In the genomic region with DNA sequence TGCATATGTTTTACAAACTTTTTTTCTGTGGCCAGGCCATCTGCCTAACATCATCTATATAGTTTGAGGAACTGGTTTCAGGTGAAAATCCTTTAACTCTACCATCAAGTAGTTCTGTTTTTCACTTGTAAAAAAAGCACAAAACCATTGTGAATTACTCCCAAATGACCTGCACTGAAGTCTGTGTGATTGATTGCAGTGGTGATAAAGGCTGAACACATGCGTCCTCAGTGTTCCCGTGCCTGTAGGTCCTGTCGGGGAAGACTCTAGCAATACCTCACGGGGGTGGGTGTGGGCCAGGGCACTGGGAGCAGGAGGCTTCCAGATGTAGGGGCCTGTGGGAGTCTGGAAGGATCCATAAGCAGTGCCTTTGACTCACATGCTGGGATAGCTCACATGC, we compare ENCODE assay signal across 25 cellular contexts. TPM values are rescaled to one million over a fixed set of nuclear protein-coding genes. Genes with fewer than 3 reads are reported as not detected.
DNase-seq lines count a peak whose midpoint lies in the region; ATAC-seq, FAIRE-seq and TF ChIP-seq lines count a peak whose summit lies in the region.
"Had no signal": no experiment of that assay in that cellular context is flagged by ENCODE, and none has a peak within 500 bp of the region (broad histone marks: within the 10 kb centered on the region; RNA-seq: fewer than 3 reads in every experiment).

No MANE protein-coding gene starts in this region.

- RAD21 ChIA-PET in GM12878 (lab: Charles Lee; ENCODE audit: unreplicated experiment): no interaction called here

- no peak overlapping the region for H3K4me3 Mint-ChIP-seq in CD4-positive, CD25-positive, alpha-beta regulatory T cell
- no peak overlapping the region for H3K4me3 Mint-ChIP-seq in naive thymus-derived CD4-positive, alpha-beta T cell
- H3K4me3 Mint-ChIP-seq: brain; CD4-positive, alpha-beta T cell had no signal

- H3K36me3 Mint-ChIP-seq in CD4-positive, CD25-positive, alpha-beta regulatory T cell: peaks cover 37% of the 10 kb centered on the region
- H3K36me3 Mint-ChIP-seq in naive thymus-derived CD4-positive, alpha-beta T cell: peaks cover 11 to 53% (median 14%) of the 10 kb centered on the region in 5 donors

- H4K20me1 ChIP-seq in GM12878 (ENCODE audit: control insufficient read depth, insufficient read depth): no peaks in the 10 kb centered on the region; the same call in 1 of the 2 replicates

- no TSS peak for BruUV-seq in GM12878 (replicated peaks; lab: Mats Ljungman, UMichigan)

- POLR2A ChIA-PET in GM12878 (lab: Charles Lee): no interaction called here
- POLR2A ChIA-PET in naive thymus-derived CD4-positive, alpha-beta T cell (lab: Charles Lee): no interaction called here

- no peak for DNase-seq in CD4-positive, CD25-positive, alpha-beta regulatory T cell
- DNase-seq in GM12878 (ENCODE audit: low read depth, low spot score) (no peak), SW480 (ENCODE audit: low spot score) (no peak), iPS-NIHi11 (ENCODE audit: low spot score) (no peak)
- DNase-seq in naive thymus-derived CD4-positive, alpha-beta T cell: no peak
- DNase-seq: activated CD4-positive, alpha-beta T cell treated with anti-CD3 and anti-CD28 coated beads, Interleukin-2, amount 50 U/mL, for 1 hour; CD4-positive, alpha-beta T cell; GM23248; kidney glomerular epithelial cell; NCI-H1694; NCI-H2171 treated with DMSO at 0.1 percent for 48 hours; NCI-H524; NK-92 treated with Interleukin-12 subunit alpha and Interleukin-12 subunit beta, amount 100 ng/mL, for 24 hours; sigmoid colon; SJCRH30; stomach; T-helper 2 cell; tibial artery had no signal

- peaks cover 4 to 7% (median 5%) of the 10 kb centered on the region in 4 donors for H3K4me1 Mint-ChIP-seq in CD4-positive, CD25-positive, alpha-beta regulatory T cell
- peaks cover 0 to 17% (median 7%) of the 10 kb centered on the region in 7 donors for H3K4me1 Mint-ChIP-seq in naive thymus-derived CD4-positive, alpha-beta T cell
- H3K4me1 Mint-ChIP-seq: brain had no signal

- no peak for ATAC-seq in CD4-positive, CD25-positive, alpha-beta regulatory T cell (ENCODE audit: low read depth in 2 of 2)
- ATAC-seq in GM18498 (IDR thresholded peaks at IDR 0.05; ENCODE audit: unreplicated experiment) (peak; percentile 41), GM12878 (no peak), HG03342 (IDR thresholded peaks at IDR 0.05; ENCODE audit: unreplicated experiment) (no peak)
- ATAC-seq in naive thymus-derived CD4-positive, alpha-beta T cell: no peak
- ATAC-seq: Panc1 had no signal

- intact Hi-C loops in GM12878 (cut with micrococcal nuclease; ENCODE audit: unreplicated experiment): no loop called here
- intact Hi-C loops in naive thymus-derived CD4-positive, alpha-beta T cell (cut with micrococcal nuclease): no loop called here

- TF ChIP-seq POLR2A in GM12878 (IDR thresholded peaks at IDR 0.05; ENCODE audit: low read depth, low read length): no peak

- peak overlapping the region in 2 of 3 donors; percentile 38 to 52 for H3K27ac Mint-ChIP-seq in CD4-positive, CD25-positive, alpha-beta regulatory T cell
- peak overlapping the region in 5 of 9 donors; percentile 6 to 78 (median 48) for H3K27ac Mint-ChIP-seq in naive thymus-derived CD4-positive, alpha-beta T cell
- H3K27ac Mint-ChIP-seq: activated T-helper 2 cell treated with anti-CD3 and anti-CD28 coated beads, Interferon-gamma antibody, Interleukin-2, Interleukin-4, amounts not matched to agents 10 μg/mL and 5 μg/mL and 100 μg/mL, durations not matched to agents 14 hours and 24 hours and 36 hours; brain; CD4-positive, alpha-beta T cell had no signal

- no peak for TF ChIP-seq CTCF in GM12878 (IDR thresholded peaks at IDR 0.05 in 2 of 3, conservative IDR thresholded peaks at IDR 0.05 in 1 of 3; ENCODE audit: control insufficient read depth in 2 of 3, extremely low read depth in 1 of 3, insufficient read depth in 1 of 3, low read depth in 3 of 3, low read length in 3 of 3)

- H3K9me3 ChIP-seq in CD4-positive, CD25-positive, alpha-beta regulatory T cell (ENCODE audit: control insufficient read depth in 2 of 2, low read length in 2 of 2): no peaks in the 10 kb centered on the region
- no peaks in the 10 kb centered on the region for H3K9me3 ChIP-seq in GM12878 (replicated peaks; ENCODE audit: control insufficient read depth, insufficient read depth, low read length)
- no peaks in the 10 kb centered on the region for H3K9me3 ChIP-seq in naive thymus-derived CD4-positive, alpha-beta T cell (ENCODE audit: control insufficient read depth in 2 of 3, low read length in 3 of 3)
- H3K9me3 ChIP-seq: sigmoid colon, SJCRH30, stomach, tibial artery had no signal

- no peak overlapping the region for H3K9ac ChIP-seq in GM12878 (ENCODE audit: control insufficient read depth, insufficient read depth, low read length)
- H3K9ac ChIP-seq: GM23248 had no signal

- H3K4me1 ChIP-seq in CD4-positive, CD25-positive, alpha-beta regulatory T cell (ENCODE audit: control insufficient read depth, insufficient read depth, low read length, poor library complexity, severe bottlenecking): no peaks in the 10 kb centered on the region
- 0 out of 2 replicates have a peak, but pooled peaks cover 5% of the 10 kb centered on the region for H3K4me1 ChIP-seq in GM12878 (ENCODE audit: control insufficient read depth, insufficient read depth, low read length)
- H3K4me1 ChIP-seq in naive thymus-derived CD4-positive, alpha-beta T cell (ENCODE audit: control insufficient read depth in 2 of 2, insufficient read depth in 2 of 2, low read length in 2 of 2): no peaks in the 10 kb centered on the region
- H3K4me1 ChIP-seq: sigmoid colon, SJCRH30, stomach, tibial artery had no signal

- no peak overlapping the region for H3K27ac ChIP-seq in CD4-positive, CD25-positive, alpha-beta regulatory T cell (ENCODE audit: insufficient read depth, low read length, poor library complexity, severe bottlenecking)
- H3K27ac ChIP-seq in GM12878 (ENCODE audit: control insufficient read depth, insufficient read depth): no peak overlapping the region
- H3K27ac ChIP-seq in naive thymus-derived CD4-positive, alpha-beta T cell (ENCODE audit: low read depth, low read length): no peak overlapping the region
- H3K27ac ChIP-seq: GM23248, sigmoid colon, SJCRH30, stomach, tibial artery had no signal

- no peak for TF ChIP-seq RAD21 in GM12878 (IDR thresholded peaks at IDR 0.05; ENCODE audit: insufficient read depth, low read depth, low read length)

- H3K36me3 ChIP-seq in CD4-positive, CD25-positive, alpha-beta regulatory T cell (ENCODE audit: control insufficient read depth, insufficient read depth, low read length): peaks cover 48% of the 10 kb centered on the region
- H3K36me3 ChIP-seq in GM12878 (ENCODE audit: control insufficient read depth in 2 of 2, insufficient read depth in 2 of 2, low read length in 1 of 2): peaks cover 3 to 25% of the 10 kb centered on the region in 2 experiments
- peaks cover 6 to 48% (median 16%) of the 10 kb centered on the region in 3 experiments for H3K36me3 ChIP-seq in naive thymus-derived CD4-positive, alpha-beta T cell (ENCODE audit: control insufficient read depth in 2 of 3, insufficient read depth in 3 of 3, low read length in 3 of 3)

- in situ Hi-C loops in GM12878 (cut with MboI): no loop called here

- CTCF ChIA-PET in GM12878 (lab: Yijun Ruan, JAX): interaction anchor here (1.3 kb wide), 1 partner anchor 327 kb away, joined by 4 read pairs; no protein-coding TSS in a partner anchor
- CTCF ChIA-PET in naive thymus-derived CD4-positive, alpha-beta T cell (lab: Charles Lee): no interaction called here

- no peaks in the 10 kb centered on the region for H3K79me2 ChIP-seq in GM12878 (ENCODE audit: control insufficient read depth, insufficient read depth, low read length)

- no peaks in the 10 kb centered on the region for H3K27me3 Mint-ChIP-seq in CD4-positive, CD25-positive, alpha-beta regulatory T cell
- H3K27me3 Mint-ChIP-seq in naive thymus-derived CD4-positive, alpha-beta T cell: no peaks in the 10 kb centered on the region
- H3K27me3 Mint-ChIP-seq: brain; CD4-positive, alpha-beta T cell had no signal

- H2AFZ ChIP-seq in GM12878 (ENCODE audit: control insufficient read depth, low read depth, low read length): no peak overlapping the region
- H2AFZ ChIP-seq: GM23248 had no signal

- H3K9me3 Mint-ChIP-seq in CD4-positive, CD25-positive, alpha-beta regulatory T cell: peaks cover 0 to 2% (median 0%) of the 10 kb centered on the region in 7 donors
- H3K9me3 Mint-ChIP-seq in naive thymus-derived CD4-positive, alpha-beta T cell: no peaks in the 10 kb centered on the region
- H3K9me3 Mint-ChIP-seq: activated T-helper 2 cell treated with anti-CD3 and anti-CD28 coated beads, Interferon-gamma antibody, Interleukin-2, Interleukin-4, amounts not matched to agents 10 μg/mL and 5 μg/mL and 100 μg/mL, durations not matched to agents 14 hours and 24 hours and 36 hours; brain; CD4-positive, alpha-beta T cell had no signal

- H3K4me2 ChIP-seq in GM12878 (ENCODE audit: control insufficient read depth, insufficient read depth): no peak overlapping the region

- 63% methylated on average over 4 of the region's 4 CpGs for WGBS in GM12878 (ENCODE audit: insufficient coverage, insufficient replicate concordance, low lambda C conversion rate, missing lambda C conversion rate)

- H3K4me3 ChIP-seq in CD4-positive, CD25-positive, alpha-beta regulatory T cell (ENCODE audit: low read depth, low read length): no peak overlapping the region
- H3K4me3 ChIP-seq in GM12878: no peak overlapping the region
- H3K4me3 ChIP-seq in naive thymus-derived CD4-positive, alpha-beta T cell (ENCODE audit: low read length): no peak overlapping the region
- H3K4me3 ChIP-seq: GM23248, K562, lung, sigmoid colon, SJCRH30, stomach, tibial artery had no signal

- SMC1A ChIA-PET in GM12878 (lab: Charles Lee; ENCODE audit: uncharacterized antibody, unreplicated experiment): no interaction called here

- no peak for FAIRE-seq in GM12878 (lab: Jason Lieb, UNC)
- FAIRE-seq: K562 had no signal

- no peaks in the 10 kb centered on the region for H3K27me3 ChIP-seq in CD4-positive, CD25-positive, alpha-beta regulatory T cell (ENCODE audit: control insufficient read depth, insufficient read depth, low read length)
- H3K27me3 ChIP-seq in GM12878 (replicated peaks in 1 of 2; ENCODE audit: control insufficient read depth in 2 of 2, insufficient read depth in 2 of 2, low read length in 1 of 2): no peaks in the 10 kb centered on the region
- no peaks in the 10 kb centered on the region for H3K27me3 ChIP-seq in naive thymus-derived CD4-positive, alpha-beta T cell (ENCODE audit: control insufficient read depth in 2 of 2, insufficient read depth in 2 of 2, low read length in 2 of 2)
- H3K27me3 ChIP-seq: sigmoid colon, SJCRH30, stomach, tibial artery had no signal

- no peak for TF ChIP-seq EP300 in GM12878 (IDR thresholded peaks at IDR 0.05; ENCODE audit: borderline replicate concordance in 1 of 2, control insufficient read depth in 1 of 2, low read depth in 2 of 2, low read length in 2 of 2)

RNA-seq across cellular contexts. Expression of a gene that starts 24.7 kb away (rescaled TPM):
- 74.2 TPM for total RNA-seq in CD4-positive, CD25-positive, alpha-beta regulatory T cell
- polyA plus RNA-seq in CD4-positive, CD25-positive, alpha-beta regulatory T cell: 10 to 100 TPM in 3 of 4 donors, 1 to 10 TPM in 1; 9.8 to 13.9 (median 12.5) TPM
- 65.9 and 72.3 TPM in 2 replicates for total RNA-seq in GM12878 (2013; cell fraction: nucleolus; rRNA removed)
- total RNA-seq in GM12878 (2014; rRNA removed) (20.1 and 22.1 TPM in 2 replicates), GM12878 (2014; rRNA removed; fragmentation: Illumina TruSeq; extraction: Trizol) (29.3 and 30.3 TPM in 2 replicates), GM12878 (2021) (21.0 and 26.0 TPM in 2 replicates)
- 21.0 TPM for polyA plus RNA-seq in GM12878 (2011; ENCODE audit: low read depth)
- polyA plus RNA-seq in GM12878 (2011; rRNA removed) (34.8 and 43.5 TPM in 2 replicates), GM12878 (2014; fragmentation: Illumina TruSeq; extraction: Trizol) (34.2 and 34.9 TPM in 2 replicates), GM12878 (2014; fragmentation: Nextera tagmentation; extraction: Ambion mirVana) (10 to 100 TPM; 16.6 to 29.3 TPM), GM12878 (2014; rRNA removed) (21.6 and 27.7 TPM in 2 replicates), GM12878 (2016; fragmentation: Nextera tagmentation; extraction: Ambion mirVana) (10 to 100 TPM; 15.9 to 17.1 TPM)
- 18.1 and 22.2 TPM in 2 replicates for polyA plus RNA-seq in GM12878 (2011; cell fraction: cytosol; rRNA removed)
- 52.9 and 58.7 TPM in 2 replicates for polyA plus RNA-seq in GM12878 (2011; cell fraction: nucleus; rRNA removed)
- 36.8 and 41.3 TPM in 2 replicates for polyA plus RNA-seq in GM12878 (2012)
- 10.8 and 11.4 TPM in 2 replicates for polyA minus RNA-seq in GM12878 (2011; rRNA and poly(A)+ RNA removed)
- 4.9 and 7.8 TPM in 2 replicates for polyA minus RNA-seq in GM12878 (2011; cell fraction: cytosol; rRNA and poly(A)+ RNA removed)
- polyA minus RNA-seq in GM12878 (2011; cell fraction: nucleus; rRNA and poly(A)+ RNA removed): 10.2 and 16.4 TPM in 2 replicates
- 100 to 1,000 TPM in 2 of 5 experiments, 10 to 100 TPM in 3; 50.6 to 131 (median 65.6) TPM for total RNA-seq in naive thymus-derived CD4-positive, alpha-beta T cell
- polyA plus RNA-seq in naive thymus-derived CD4-positive, alpha-beta T cell: 10 to 100 TPM; 14.3 to 18.4 TPM
